Comparison of ENCODE assay signal across 1 cellular context in genomic region chr2:96161785-96162367, GRCh38.
A peak's percentile ranks its signal among the peaks of the same experiment; 100 is the strongest.
TF ChIP-seq lines count a peak whose summit lies in the region.

No MANE protein-coding gene starts in this region.

TF ChIP-seq in K562, 482 proteins besides CTCF, POLR2A, EP300 and RAD21:
- no peak for TF ChIP-seq ZNF655 (CRISPR knock-in tag; IDR thresholded peaks at IDR 0.05)
- peak; percentile 32; the same call in 1 of the 2 replicates for TF ChIP-seq NFIC (IDR thresholded peaks at IDR 0.05)
